Comparison of ENCODE assay signal across 7 cellular contexts in genomic region chr7:20172736-20173334, GRCh38. TPM values are rescaled to one million over a fixed set of nuclear protein-coding genes. Genes with fewer than 3 reads are reported as not detected.
DNase-seq lines count a peak whose midpoint lies in the region; ATAC-seq and TF ChIP-seq lines count a peak whose summit lies in the region.

No MANE protein-coding gene starts in this region.

- H3F3A ChIP-seq in GM23338 (replicated peaks; ENCODE audit: low read depth), result no peaks in the 10 kb centered on the region

- H3K27ac Mint-ChIP-seq in GM23338, result no peak overlapping the region
- no peak overlapping the region for H3K27ac Mint-ChIP-seq in activated naive CD8-positive, alpha-beta T cell treated with anti-CD3 and anti-CD28 coated beads for 36 hours

- peak; percentile 100 for ATAC-seq in GM23338

- DNase-seq in EH (ENCODE audit: low read depth) (peak; percentile 30), GM23338 (ENCODE audit: low spot score) (peak; percentile 93), NCI-H2029 (lab: John Stamatoyannopoulos, UW) (peak; percentile 49), iPS-NIHi7 (ENCODE audit: extremely low spot score) (peak; percentile 89), superior temporal gyrus (ENCODE audit: extremely low spot score) (peak; percentile 48)
- DNase-seq in activated naive CD8-positive, alpha-beta T cell treated with anti-CD3 and anti-CD28 coated beads for 36 hours, result peak; percentile 28
- DNase-seq in central memory CD4-positive, alpha-beta T cell, result no peak

- H4K20me1 ChIP-seq in GM23338 (replicated peaks; ENCODE audit: insufficient read depth), result no peaks in the 10 kb centered on the region

- H3K4me2 ChIP-seq in GM23338, result no peak overlapping the region

- H3K4me1 Mint-ChIP-seq in GM23338, result peaks cover 8% of the 10 kb centered on the region; the same call in 2 of the 3 replicates
- no peaks in the 10 kb centered on the region for H3K4me1 Mint-ChIP-seq in activated naive CD8-positive, alpha-beta T cell treated with anti-CD3 and anti-CD28 coated beads for 36 hours

- H3K27me3 Mint-ChIP-seq in GM23338 (ENCODE audit: insufficient read depth, low read depth, poor library complexity), result no peaks in the 10 kb centered on the region
- no peaks in the 10 kb centered on the region for H3K27me3 Mint-ChIP-seq in activated naive CD8-positive, alpha-beta T cell treated with anti-CD3 and anti-CD28 coated beads for 36 hours

- H3K27me3 ChIP-seq in GM23338 (ENCODE audit: insufficient read depth), result no peaks in the 10 kb centered on the region

- no peak overlapping the region for H3K27ac ChIP-seq in GM23338 (ENCODE audit: low read depth)

- H3K4me1 ChIP-seq in GM23338 (ENCODE audit: insufficient read depth), result peaks cover 7% of the 10 kb centered on the region; the same call in 1 of the 2 replicates

- no peak overlapping the region for H3K4me3 Mint-ChIP-seq in GM23338
- H3K4me3 Mint-ChIP-seq in activated naive CD8-positive, alpha-beta T cell treated with anti-CD3 and anti-CD28 coated beads for 36 hours, result no peak overlapping the region

- H3K79me2 ChIP-seq in GM23338 (replicated peaks; ENCODE audit: insufficient read depth), result no peaks in the 10 kb centered on the region

- peak; percentile 92 to 94 for TF ChIP-seq CTCF in GM23338 (conservative IDR thresholded peaks at IDR 0.05; ENCODE audit: low read depth in 2 of 2)

- no peaks in the 10 kb centered on the region for H3K9me2 ChIP-seq in GM23338 (ENCODE audit: insufficient read depth)

- no peak overlapping the region for H2AFZ ChIP-seq in GM23338

- H3K4me3 ChIP-seq in GM23338, result no peak overlapping the region

- H3K36me3 Mint-ChIP-seq in GM23338 (ENCODE audit: low read depth), result no peaks in the 10 kb centered on the region
- H3K36me3 Mint-ChIP-seq in activated naive CD8-positive, alpha-beta T cell treated with anti-CD3 and anti-CD28 coated beads for 36 hours, result no peaks in the 10 kb centered on the region

- no peaks in the 10 kb centered on the region for H3K36me3 ChIP-seq in GM23338 (ENCODE audit: insufficient read depth)

- no peaks in the 10 kb centered on the region for H3K9me3 Mint-ChIP-seq in GM23338
- H3K9me3 Mint-ChIP-seq in activated naive CD8-positive, alpha-beta T cell treated with anti-CD3 and anti-CD28 coated beads for 36 hours, result no peaks in the 10 kb centered on the region

TF ChIP-seq in GM23338, 12 proteins besides CTCF, POLR2A, EP300 and RAD21 (continues in another document):
- TF ChIP-seq JUNB (IDR thresholded peaks at IDR 0.05; ENCODE audit: unreplicated experiment) (no peak), STAT1 (IDR thresholded peaks at IDR 0.05; ENCODE audit: unreplicated experiment) (no peak), ZNF114 (CRISPR knock-in tag; IDR thresholded peaks at IDR 0.05) (no peak), POLR2AphosphoS5 (IDR thresholded peaks at IDR 0.05; ENCODE audit: low read depth) (no peak), NANOG (IDR thresholded peaks at IDR 0.05; ENCODE audit: borderline replicate concordance) (no peak), ETS1 (IDR thresholded peaks at IDR 0.05) (no peak), REST (IDR thresholded peaks at IDR 0.05; ENCODE audit: unreplicated experiment) (no peak), EZH2 (IDR thresholded peaks at IDR 0.05; ENCODE audit: low read depth, unreplicated experiment) (no peak), CREB1 (CRISPR knock-in tag; IDR thresholded peaks at IDR 0.05; ENCODE audit: low read depth) (no peak), ZNF462 (CRISPR knock-in tag; IDR thresholded peaks at IDR 0.05) (no peak)

RNA-seq across cellular contexts. Expression of gene MACC1, which starts 44.3 kb away (rescaled TPM):
- 13.4 and 14.2 TPM in 2 replicates for total RNA-seq in GM23338 (2014; rRNA removed; shearing (Covaris generic))
- 3.4 and 5.2 TPM in 2 replicates for polyA plus RNA-seq in GM23338 (2016; fragmentation: Nextera tagmentation; extraction: Ambion mirVana)
- under 1 TPM; 0.12 to 0.14 TPM for total RNA-seq in activated naive CD8-positive, alpha-beta T cell treated with anti-CD3 and anti-CD28 coated beads for 36 hours

Comparison
In these comparisons a context has a peak if more than half of its experiments do, and no peak if none do; other contexts are left out.
1. RNA of gene MACC1, which starts 44.3 kb away (total RNA-seq): 13.4 to 14.2 TPM in GM23338; 0.12 to 0.14 TPM in activated naive CD8-positive, alpha-beta T cell treated with anti-CD3 and anti-CD28 coated beads for 36 hours; every median in the first group is over 10 times any median in the second.